Comparison of ENCODE assay signal across 36 cellular contexts in genomic region chr2:127911737-127912136, GRCh38.
"Had no signal": no experiment of that assay in that cellular context is flagged by ENCODE, and none has a peak within 500 bp of the region (broad histone marks: within the 10 kb centered on the region; RNA-seq: fewer than 3 reads in every experiment).

No MANE protein-coding gene starts in this region.

- DNase-seq: Kasumi-1, MG63, MM.1S, NCI-H1048, NCI-H1092, NCI-H1092 treated with DMSO at 0.1 percent for 48 hours, NCI-H1105, NCI-H1105 treated with DMSO at 0.1 percent for 48 hours, NCI-H1417, NCI-H1417 treated with DMSO at 0.1 percent for 48 hours, NCI-H1436, NCI-H1436 treated with DMSO at 0.1 percent for 48 hours, NCI-H146, NCI-H1694, NCI-H1694 treated with DMSO at 0.1 percent for 48 hours, NCI-H187, NCI-H187 treated with DMSO at 0.1 percent for 48 hours, NCI-H1930, NCI-H2029, NCI-H2029 treated with DMSO at 0.1 percent for 48 hours, NCI-H2081, NCI-H2081 treated with DMSO at 0.1 percent for 48 hours, NCI-H2107, NCI-H2171, NCI-H2171 treated with DMSO at 0.1 percent for 48 hours, NCI-H2227 treated with DMSO at 0.1 percent for 48 hours, NCI-H226, NCI-H345, NCI-H446, NCI-H446 treated with DMSO at 0.1 percent for 48 hours, NCI-H510A, NCI-H510A treated with DMSO at 0.1 percent for 48 hours, NCI-H524, NCI-H524 treated with DMSO at 0.1 percent for 48 hours, NCI-H526, NCI-H526 treated with DMSO at 0.1 percent for 48 hours had no signal

- H3K36me3 ChIP-seq: MG63 had no signal

- H3K9me3 ChIP-seq: MG63 had no signal

- H3K4me3 ChIP-seq: MG63 had no signal

- H3K27me3 ChIP-seq: MG63 had no signal
